In genomic region chr3:66427951-66428350, GRCh38 we compare ENCODE assay signal across 15 cellular contexts.
DNase-seq lines count a peak whose midpoint lies in the region; ATAC-seq and TF ChIP-seq lines count a peak whose summit lies in the region.
"Had no signal": no experiment of that assay in that cellular context is flagged by ENCODE, and none has a peak within 500 bp of the region (broad histone marks: within the 10 kb centered on the region; RNA-seq: fewer than 3 reads in every experiment).

No MANE protein-coding gene starts in this region.

- peak overlapping the region; percentile 24 to 48 (median 46) for H3K9ac ChIP-seq in skeletal muscle tissue (ENCODE audit: low read depth in 1 of 3, low read length in 3 of 3)

- H3K27ac Mint-ChIP-seq in GM23338 (peak overlapping the region; percentile 71), glutamatergic neuron (ENCODE audit: unreplicated experiment) (peak overlapping the region; percentile 62)
- H3K27ac Mint-ChIP-seq: activated B cell treated with CpG ODN at 0.5 μM for 24 hours; CD4-positive, alpha-beta T cell; dendritic cell treated with granulocyte-macrophage colony-stimulating factor and Interleukin-4, amounts not matched to agents 40 ng/mL and 50 ng/mL, for 4 days had no signal

- H3K4me3 ChIP-seq in GM23338 (no peak overlapping the region), skeletal muscle tissue (ENCODE audit: low read length in 3 of 3) (peak overlapping the region in 1 of 3 donors; percentile 2)

- peaks cover 10% of the 10 kb centered on the region; the same call in 1 of the 2 replicates for H3K36me3 ChIP-seq in GM23338 (ENCODE audit: insufficient read depth)
- H3K36me3 ChIP-seq in skeletal muscle tissue (ENCODE audit: control insufficient read depth in 3 of 3, insufficient read depth in 3 of 3, low read length in 3 of 3) = no peaks in the 10 kb centered on the region

- H4K20me1 ChIP-seq in GM23338 (replicated peaks; ENCODE audit: insufficient read depth) = peaks cover 34% of the 10 kb centered on the region

- DNase-seq in GM23338 (ENCODE audit: low spot score) = no peak
- no peak for DNase-seq in glutamatergic neuron
- DNase-seq in OCI-M1 (lab: John Stamatoyannopoulos, UW) = no peak
- no peak for DNase-seq in COLO829 (ENCODE audit: low spot score)
- no peak for DNase-seq in NCI-H1436 treated with DMSO at 0.1 percent for 48 hours (lab: John Stamatoyannopoulos, UW)
- DNase-seq: activated B cell treated with CpG ODN at 0.5 μM for 24 hours; activated effector memory CD4-positive, alpha-beta T cell treated with Interleukin-2 at 50 U/mL for 16 hours; CD4-positive, alpha-beta T cell; H9; naive B cell had no signal

- TF ChIP-seq CTCF in GM23338 (conservative IDR thresholded peaks at IDR 0.05; ENCODE audit: low read depth in 2 of 2) (no peak), VCaP (conservative IDR thresholded peaks at IDR 0.05) (no peak), glutamatergic neuron (IDR thresholded peaks at IDR 0.05; ENCODE audit: partially characterized antibody, unreplicated experiment) (no peak)

- H3K9me2 ChIP-seq in GM23338 (ENCODE audit: insufficient read depth) = peaks cover 4% of the 10 kb centered on the region; the same call in 1 of the 2 replicates

- H3K79me2 ChIP-seq in GM23338 (replicated peaks; ENCODE audit: insufficient read depth) = peaks cover 100% of the 10 kb centered on the region

- no peak overlapping the region for H3K4me2 ChIP-seq in GM23338

- H3K9me3 Mint-ChIP-seq in GM23338 (peaks cover 13% of the 10 kb centered on the region), glutamatergic neuron (ENCODE audit: unreplicated experiment) (peaks cover 12% of the 10 kb centered on the region)
- H3K9me3 Mint-ChIP-seq: CD4-positive, alpha-beta T cell had no signal

- H3K4me1 Mint-ChIP-seq in GM23338 = peaks cover 75% of the 10 kb centered on the region
- H3K4me1 Mint-ChIP-seq in glutamatergic neuron (ENCODE audit: low read depth, unreplicated experiment) = peaks cover 50% of the 10 kb centered on the region
- H3K4me1 Mint-ChIP-seq: activated B cell treated with CpG ODN at 0.5 μM for 24 hours, naive B cell had no signal

- no peaks in the 10 kb centered on the region for H3K9me3 ChIP-seq in skeletal muscle tissue (ENCODE audit: control insufficient read depth in 3 of 3, low read length in 3 of 3)

- H3F3A ChIP-seq in GM23338 (replicated peaks; ENCODE audit: low read depth) = no peaks in the 10 kb centered on the region

- H3K27ac ChIP-seq in GM23338 (ENCODE audit: low read depth) (no peak overlapping the region), VCaP (peak overlapping the region; percentile 68), skeletal muscle tissue (ENCODE audit: low read depth, low read length) (peak overlapping the region; percentile 67)

- ATAC-seq in GM23338 = no peak
- ATAC-seq in GM18511 (IDR thresholded peaks at IDR 0.05; ENCODE audit: unreplicated experiment) = no peak

- no peak overlapping the region for H2AFZ ChIP-seq in GM23338

- H3K27me3 ChIP-seq in GM23338 (ENCODE audit: insufficient read depth) (no peaks in the 10 kb centered on the region), skeletal muscle tissue (ENCODE audit: control insufficient read depth in 3 of 3, insufficient read depth in 3 of 3, low read length in 3 of 3) (no peaks in the 10 kb centered on the region)

- no peak overlapping the region for H3K4me3 Mint-ChIP-seq in GM23338
- H3K4me3 Mint-ChIP-seq in glutamatergic neuron (ENCODE audit: unreplicated experiment) = peak overlapping the region; percentile 73
- H3K4me3 Mint-ChIP-seq: activated B cell treated with CpG ODN at 0.5 μM for 24 hours; CD4-positive, alpha-beta T cell; dendritic cell treated with granulocyte-macrophage colony-stimulating factor and Interleukin-4, amounts not matched to agents 40 ng/mL and 50 ng/mL, for 4 days; H9; naive B cell had no signal

- H3K27me3 Mint-ChIP-seq in GM23338 (ENCODE audit: insufficient read depth, low read depth, poor library complexity) = peaks cover 11% of the 10 kb centered on the region
- H3K27me3 Mint-ChIP-seq in glutamatergic neuron (ENCODE audit: unreplicated experiment) = peaks cover 3% of the 10 kb centered on the region
- H3K27me3 Mint-ChIP-seq: activated B cell treated with CpG ODN at 0.5 μM for 24 hours; CD4-positive, alpha-beta T cell; dendritic cell treated with granulocyte-macrophage colony-stimulating factor and Interleukin-4, amounts not matched to agents 40 ng/mL and 50 ng/mL, for 4 days; progenitor cell of endocrine pancreas had no signal

- H3K36me3 Mint-ChIP-seq in GM23338 (ENCODE audit: low read depth) (peaks cover 71% of the 10 kb centered on the region), glutamatergic neuron (ENCODE audit: unreplicated experiment) (peaks cover 3% of the 10 kb centered on the region)
- H3K36me3 Mint-ChIP-seq: naive B cell had no signal

- peaks cover 39% of the 10 kb centered on the region for H3K4me1 ChIP-seq in GM23338 (ENCODE audit: insufficient read depth)
- H3K4me1 ChIP-seq in skeletal muscle tissue (ENCODE audit: control insufficient read depth in 3 of 3, insufficient read depth in 3 of 3, low read length in 3 of 3) = peaks cover 70 to 90% (median 70%) of the 10 kb centered on the region in 3 donors

TF ChIP-seq in GM23338, 12 proteins besides CTCF, POLR2A, EP300 and RAD21 (continues in another document):
- TF ChIP-seq POLR2AphosphoS5 (IDR thresholded peaks at IDR 0.05; ENCODE audit: low read depth) (no peak), STAT1 (IDR thresholded peaks at IDR 0.05; ENCODE audit: unreplicated experiment) (no peak), ZNF331 (CRISPR knock-in tag; IDR thresholded peaks at IDR 0.05; ENCODE audit: low read depth) (no peak)
- TF ChIP-seq, protein P1, sequence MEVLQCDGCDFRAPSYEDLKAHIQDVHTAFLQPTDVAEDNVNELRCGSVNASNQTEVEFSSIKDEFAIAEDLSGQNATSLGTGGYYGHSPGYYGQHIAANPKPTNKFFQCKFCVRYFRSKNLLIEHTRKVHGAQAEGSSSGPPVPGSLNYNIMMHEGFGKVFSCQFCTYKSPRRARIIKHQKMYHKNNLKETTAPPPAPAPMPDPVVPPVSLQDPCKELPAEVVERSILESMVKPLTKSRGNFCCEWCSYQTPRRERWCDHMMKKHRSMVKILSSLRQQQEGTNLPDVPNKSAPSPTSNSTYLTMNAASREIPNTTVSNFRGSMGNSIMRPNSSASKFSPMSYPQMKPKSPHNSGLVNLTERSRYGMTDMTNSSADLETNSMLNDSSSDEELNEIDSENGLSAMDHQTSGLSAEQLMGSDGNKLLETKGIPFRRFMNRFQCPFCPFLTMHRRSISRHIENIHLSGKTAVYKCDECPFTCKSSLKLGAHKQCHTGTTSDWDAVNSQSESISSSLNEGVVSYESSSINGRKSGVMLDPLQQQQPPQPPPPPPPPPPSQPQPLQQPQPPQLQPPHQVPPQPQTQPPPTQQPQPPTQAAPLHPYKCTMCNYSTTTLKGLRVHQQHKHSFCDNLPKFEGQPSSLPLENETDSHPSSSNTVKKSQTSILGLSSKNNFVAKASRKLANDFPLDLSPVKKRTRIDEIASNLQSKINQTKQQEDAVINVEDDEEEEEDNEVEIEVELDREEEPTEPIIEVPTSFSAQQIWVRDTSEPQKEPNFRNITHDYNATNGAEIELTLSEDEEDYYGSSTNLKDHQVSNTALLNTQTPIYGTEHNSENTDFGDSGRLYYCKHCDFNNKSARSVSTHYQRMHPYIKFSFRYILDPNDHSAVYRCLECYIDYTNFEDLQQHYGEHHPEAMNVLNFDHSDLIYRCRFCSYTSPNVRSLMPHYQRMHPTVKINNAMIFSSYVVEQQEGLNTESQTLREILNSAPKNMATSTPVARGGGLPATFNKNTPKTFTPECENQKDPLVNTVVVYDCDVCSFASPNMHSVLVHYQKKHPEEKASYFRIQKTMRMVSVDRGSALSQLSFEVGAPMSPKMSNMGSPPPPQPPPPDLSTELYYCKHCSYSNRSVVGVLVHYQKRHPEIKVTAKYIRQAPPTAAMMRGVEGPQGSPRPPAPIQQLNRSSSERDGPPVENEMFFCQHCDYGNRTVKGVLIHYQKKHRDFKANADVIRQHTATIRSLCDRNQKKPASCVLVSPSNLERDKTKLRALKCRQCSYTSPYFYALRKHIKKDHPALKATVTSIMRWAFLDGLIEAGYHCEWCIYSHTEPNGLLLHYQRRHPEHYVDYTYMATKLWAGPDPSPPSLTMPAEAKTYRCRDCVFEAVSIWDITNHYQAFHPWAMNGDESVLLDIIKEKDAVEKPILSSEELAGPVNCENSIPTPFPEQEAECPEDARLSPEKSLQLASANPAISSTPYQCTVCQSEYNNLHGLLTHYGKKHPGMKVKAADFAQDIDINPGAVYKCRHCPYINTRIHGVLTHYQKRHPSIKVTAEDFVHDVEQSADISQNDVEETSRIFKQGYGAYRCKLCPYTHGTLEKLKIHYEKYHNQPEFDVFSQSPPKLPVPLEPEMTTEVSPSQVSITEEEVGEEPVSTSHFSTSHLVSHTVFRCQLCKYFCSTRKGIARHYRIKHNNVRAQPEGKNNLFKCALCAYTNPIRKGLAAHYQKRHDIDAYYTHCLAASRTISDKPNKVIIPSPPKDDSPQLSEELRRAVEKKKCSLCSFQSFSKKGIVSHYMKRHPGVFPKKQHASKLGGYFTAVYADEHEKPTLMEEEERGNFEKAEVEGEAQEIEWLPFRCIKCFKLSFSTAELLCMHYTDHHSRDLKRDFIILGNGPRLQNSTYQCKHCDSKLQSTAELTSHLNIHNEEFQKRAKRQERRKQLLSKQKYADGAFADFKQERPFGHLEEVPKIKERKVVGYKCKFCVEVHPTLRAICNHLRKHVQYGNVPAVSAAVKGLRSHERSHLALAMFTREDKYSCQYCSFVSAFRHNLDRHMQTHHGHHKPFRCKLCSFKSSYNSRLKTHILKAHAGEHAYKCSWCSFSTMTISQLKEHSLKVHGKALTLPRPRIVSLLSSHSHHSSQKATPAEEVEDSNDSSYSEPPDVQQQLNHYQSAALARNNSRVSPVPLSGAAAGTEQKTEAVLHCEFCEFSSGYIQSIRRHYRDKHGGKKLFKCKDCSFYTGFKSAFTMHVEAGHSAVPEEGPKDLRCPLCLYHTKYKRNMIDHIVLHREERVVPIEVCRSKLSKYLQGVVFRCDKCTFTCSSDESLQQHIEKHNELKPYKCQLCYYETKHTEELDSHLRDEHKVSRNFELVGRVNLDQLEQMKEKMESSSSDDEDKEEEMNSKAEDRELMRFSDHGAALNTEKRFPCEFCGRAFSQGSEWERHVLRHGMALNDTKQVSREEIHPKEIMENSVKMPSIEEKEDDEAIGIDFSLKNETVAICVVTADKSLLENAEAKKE (CRISPR knock-in tag; IDR thresholded peaks at IDR 0.05) = no peak
